ENCODE assay signal across 9 cellular contexts in the genomic region with DNA sequence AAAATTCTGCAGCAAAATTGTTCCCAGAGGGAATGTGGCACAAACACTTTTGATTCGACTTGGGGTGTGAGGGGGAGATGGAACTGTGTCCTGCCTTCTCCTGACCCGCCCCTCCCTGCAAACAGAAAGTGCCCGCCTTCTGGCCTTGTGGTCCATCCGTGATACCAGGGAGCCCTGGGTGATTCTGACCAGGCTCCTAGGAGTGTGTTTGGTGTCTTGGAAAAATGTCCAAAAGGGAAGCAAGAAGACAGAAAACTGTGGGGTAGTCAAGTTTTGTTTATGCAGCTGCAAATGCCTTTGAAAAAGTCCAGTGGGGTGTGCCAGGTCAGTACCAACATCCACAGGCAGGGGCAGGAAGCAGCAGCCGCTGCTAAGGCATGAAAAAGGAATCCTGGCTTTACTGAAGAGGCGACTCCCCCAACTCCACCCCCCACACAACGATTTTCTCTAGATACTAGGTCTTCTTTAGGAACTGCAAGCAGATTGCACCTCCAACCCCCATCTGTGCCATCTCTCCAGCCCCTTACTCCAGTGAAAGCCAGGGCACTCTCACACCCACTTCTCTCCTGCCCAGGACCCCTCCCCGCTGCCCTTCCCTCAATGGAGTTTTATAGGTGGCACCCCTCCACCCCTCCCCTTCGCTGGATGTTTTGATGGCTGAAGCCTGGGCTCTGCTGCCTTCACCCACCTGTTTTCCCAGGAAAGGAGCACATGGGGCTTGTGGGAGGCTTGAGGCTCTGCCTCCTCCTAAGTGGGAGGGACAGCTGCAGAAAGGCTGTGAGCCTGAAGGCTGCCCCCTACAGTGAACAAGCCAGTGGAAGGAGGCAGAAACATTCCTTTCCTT.
DNase-seq lines count a peak whose midpoint lies in the region; ATAC-seq lines count a peak whose summit lies in the region.
"Had no signal": no experiment of that assay in that cellular context is flagged by ENCODE, and none has a peak within 500 bp of the region (broad histone marks: within the 10 kb centered on the region; RNA-seq: fewer than 3 reads in every experiment).

No MANE protein-coding gene starts in this region.

- no peak overlapping the region for H3K27ac Mint-ChIP-seq in T-helper 2 cell treated with Interferon-gamma antibody and Interleukin-4, amounts not matched to agents 5 μg/mL and 100 μg/mL, for 36 hours
- H3K27ac Mint-ChIP-seq: stimulated activated naive CD8-positive, alpha-beta T cell treated with anti-CD3 and anti-CD28 coated beads, Interleukin-15, amount 100 ng/mL, for 72 hours had no signal

- no peak overlapping the region for H3K4me3 Mint-ChIP-seq in T-helper 2 cell treated with Interferon-gamma antibody and Interleukin-4, amounts not matched to agents 5 μg/mL and 100 μg/mL, for 36 hours
- H3K4me3 Mint-ChIP-seq: stimulated activated naive CD8-positive, alpha-beta T cell treated with anti-CD3 and anti-CD28 coated beads, Interleukin-15, amount 100 ng/mL, for 72 hours had no signal

- H3K4me1 Mint-ChIP-seq in T-helper 2 cell treated with Interferon-gamma antibody and Interleukin-4, amounts not matched to agents 5 μg/mL and 100 μg/mL, for 36 hours (ENCODE audit: low read depth): peaks cover 12% of the 10 kb centered on the region

- H3K36me3 Mint-ChIP-seq in T-helper 2 cell treated with Interferon-gamma antibody and Interleukin-4, amounts not matched to agents 5 μg/mL and 100 μg/mL, for 36 hours (ENCODE audit: low read depth): no peaks in the 10 kb centered on the region

- intact Hi-C loops in Right ventricle myocardium superior (cut with DNase I): loop anchor here (10.0 kb wide), 1 partner anchor 129 kb away; a partner anchor contains a TSS
- intact Hi-C loops in cardiac septum (cut with DNase I): loop anchor here (5.0 kb wide), 1 partner anchor 131 kb away; a partner anchor contains a TSS

- ATAC-seq in Right ventricle myocardium superior (ENCODE audit: poor library complexity): peak; percentile 30
- ATAC-seq: stimulated activated naive CD8-positive, alpha-beta T cell treated with anti-CD3 and anti-CD28 coated beads, Interleukin-15, amount 100 ng/mL, for 72 hours had no signal

- no peaks in the 10 kb centered on the region for H3K9me3 Mint-ChIP-seq in T-helper 2 cell treated with Interferon-gamma antibody and Interleukin-4, amounts not matched to agents 5 μg/mL and 100 μg/mL, for 36 hours
- H3K9me3 Mint-ChIP-seq: stimulated activated naive CD8-positive, alpha-beta T cell treated with anti-CD3 and anti-CD28 coated beads, Interleukin-15, amount 100 ng/mL, for 72 hours had no signal

- DNase-seq in Right ventricle myocardium superior (no peak), cardiac septum (ENCODE audit: low spot score) (no peak), amniotic epithelial cell (ENCODE audit: low read depth) (peak; percentile 47), iris pigment epithelial cell (ENCODE audit: low read depth) (peak; percentile 60), AML-193 (lab: John Stamatoyannopoulos, UW) (no peak), DMS153 treated with DMSO at 0.1 percent for 48 hours (lab: John Stamatoyannopoulos, UW; ENCODE audit: unreplicated experiment) (no peak), NCI-H2196 treated with DMSO at 0.1 percent for 48 hours (lab: John Stamatoyannopoulos, UW; ENCODE audit: unreplicated experiment) (no peak)
- DNase-seq in T-helper 2 cell treated with Interferon-gamma antibody and Interleukin-4, amounts not matched to agents 5 μg/mL and 100 μg/mL, for 36 hours (ENCODE audit: low spot score): no peak
- DNase-seq: stimulated activated naive CD8-positive, alpha-beta T cell treated with anti-CD3 and anti-CD28 coated beads, Interleukin-15, amount 100 ng/mL, for 72 hours had no signal

- peaks cover 7% of the 10 kb centered on the region for H3K27me3 Mint-ChIP-seq in T-helper 2 cell treated with Interferon-gamma antibody and Interleukin-4, amounts not matched to agents 5 μg/mL and 100 μg/mL, for 36 hours (ENCODE audit: low read depth)
- H3K27me3 Mint-ChIP-seq: stimulated activated naive CD8-positive, alpha-beta T cell treated with anti-CD3 and anti-CD28 coated beads, Interleukin-15, amount 100 ng/mL, for 72 hours had no signal

Comparison
In these comparisons a context has a peak if more than half of its experiments do, and no peak if none do; other contexts are left out.
1. DNase-seq: peak in amniotic epithelial cell (single experiment) and iris pigment epithelial cell (single experiment); none in Right ventricle myocardium superior (single experiment), cardiac septum (single experiment), AML-193 (0 of 2), DMS153 treated with DMSO at 0.1 percent for 48 hours (single experiment), NCI-H2196 treated with DMSO at 0.1 percent for 48 hours (single experiment) and T-helper 2 cell treated with Interferon-gamma antibody and Interleukin-4, amounts not matched to agents 5 μg/mL and 100 μg/mL, for 36 hours (single experiment).